Comparison of ENCODE assay signal across 39 cellular contexts in genomic region chr19:6690160-6690885, GRCh38. TPM values are rescaled to one million over a fixed set of nuclear protein-coding genes. Genes with fewer than 3 reads are reported as not detected.
"Had no signal": no experiment of that assay in that cellular context is flagged by ENCODE, and none has a peak within 500 bp of the region (broad histone marks: within the 10 kb centered on the region; RNA-seq: fewer than 3 reads in every experiment).

No MANE protein-coding gene starts in this region.

- H3K4me3 ChIP-seq: adrenal gland, ascending aorta, breast epithelium, esophagus squamous epithelium, gastroesophageal sphincter, heart right ventricle had no signal

- DNase-seq: activated CD4-positive, alpha-beta memory T cell treated with anti-CD3 and anti-CD28 coated beads for 36 hours; activated CD4-positive, alpha-beta T cell treated with anti-CD3 and anti-CD28 coated beads for 36 hours; activated CD4-positive, alpha-beta T cell treated with anti-CD3 and anti-CD28 coated beads, Interleukin-2, amount 10 ng/mL, durations not matched to agents 24 days and 14 days; activated CD4-positive, CD25-positive, alpha-beta regulatory T cell; activated CD4-positive, CD25-positive, alpha-beta regulatory T cell treated with anti-CD3 and anti-CD28 coated beads, Interleukin-2, amount 50 U/mL, for 72 hours; activated CD8-positive, alpha-beta memory T cell treated with anti-CD3 and anti-CD28 coated beads, Interleukin-2, amount 10 ng/mL, durations not matched to agents 7 days and 5 days; activated CD8-positive, alpha-beta memory T cell treated with anti-CD3 and anti-CD28 coated beads, Interleukin-2, amount 50 U/mL, for 4 hours; activated CD8-positive, alpha-beta T cell treated with anti-CD3 and anti-CD28 coated beads, Interleukin-2, amount 10 ng/mL, durations not matched to agents 7 days and 5 days; activated effector memory CD4-positive, alpha-beta T cell treated with Interleukin-2 at 50 U/mL for 16 hours; activated gamma-delta T cell treated with Interleukin-2 at 50 U/mL for 16 hours; activated naive CD4-positive, alpha-beta T cell treated with Interleukin-2 at 50 U/mL for 16 hours; activated naive CD8-positive, alpha-beta T cell treated with anti-CD3 and anti-CD28 coated beads for 36 hours; activated naive CD8-positive, alpha-beta T cell treated with anti-CD3 and anti-CD28 coated beads, Interleukin-2, amount 50 U/mL, for 24 hours; activated T-cell treated with anti-CD3 and anti-CD28 coated beads, Interleukin-2, amount 50 U/mL, for 1 hour; activated T-cell treated with anti-CD3 and anti-CD28 coated beads, Interleukin-2, amount 50 U/mL, for 72 hours; adrenal gland; amygdala; cortex of kidney; dermis blood vessel endothelial cell; effector CD8-positive, alpha-beta T cell; esophagus squamous epithelium; foreskin melanocyte; heart right ventricle; T-helper 1 cell; T-helper 17 cell had no signal

- H3K4me3 Mint-ChIP-seq: activated CD4-positive, alpha-beta memory T cell treated with anti-CD3 and anti-CD28 coated beads for 36 hours; activated CD4-positive, alpha-beta T cell treated with anti-CD3 and anti-CD28 coated beads for 36 hours; activated CD4-positive, alpha-beta T cell treated with anti-CD3 and anti-CD28 coated beads, Interleukin-2, amount 10 ng/mL, durations not matched to agents 24 days and 14 days; activated CD8-positive, alpha-beta memory T cell treated with anti-CD3 and anti-CD28 coated beads, Interleukin-2, amount 10 ng/mL, durations not matched to agents 7 days and 5 days; activated CD8-positive, alpha-beta T cell treated with anti-CD3 and anti-CD28 coated beads, Interleukin-2, amount 10 ng/mL, durations not matched to agents 7 days and 5 days; activated naive CD4-positive, alpha-beta T cell treated with anti-CD3 and anti-CD28 coated beads, Interleukin-2, amount 50 U/mL, for 24 hours; activated naive CD8-positive, alpha-beta T cell treated with anti-CD3 and anti-CD28 coated beads for 36 hours; activated naive CD8-positive, alpha-beta T cell treated with anti-CD3 and anti-CD28 coated beads, Interleukin-2, amount 50 U/mL, for 24 hours; activated T-cell treated with anti-CD3 and anti-CD28 coated beads, Interleukin-2, amount 50 U/mL, for 72 hours; activated T-helper 17 cell treated with anti-CD3 and anti-CD28 coated beads, Interleukin-2, amount 50 U/mL, for 72 hours; brain; central memory CD8-positive, alpha-beta T cell; T-helper 17 cell had no signal

- H3K4me1 Mint-ChIP-seq: activated naive CD8-positive, alpha-beta T cell treated with anti-CD3 and anti-CD28 coated beads for 36 hours; brain; central memory CD8-positive, alpha-beta T cell had no signal

- ATAC-seq: activated CD4-positive, alpha-beta T cell treated with anti-CD3 and anti-CD28 coated beads for 36 hours; activated CD8-positive, alpha-beta memory T cell treated with anti-CD3 and anti-CD28 coated beads, Interleukin-2, amount 10 ng/mL, durations not matched to agents 7 days and 5 days; activated CD8-positive, alpha-beta T cell treated with anti-CD3 and anti-CD28 coated beads, Interleukin-2, amount 10 ng/mL, durations not matched to agents 7 days and 5 days; activated naive CD8-positive, alpha-beta T cell treated with anti-CD3 and anti-CD28 coated beads, Interleukin-2, amount 50 U/mL, for 24 hours; activated T-cell treated with anti-CD3 and anti-CD28 coated beads, Interleukin-2, amount 50 U/mL, for 72 hours; activated T-helper 17 cell treated with anti-CD3 and anti-CD28 coated beads, Interleukin-2, amount 50 U/mL, for 72 hours; gastroesophageal sphincter; heart right ventricle; T-helper 17 cell had no signal

- H3K9me3 ChIP-seq: adrenal gland, ascending aorta, breast epithelium, esophagus squamous epithelium, gastroesophageal sphincter, heart right ventricle had no signal

- H3K36me3 Mint-ChIP-seq: activated CD4-positive, alpha-beta memory T cell treated with anti-CD3 and anti-CD28 coated beads for 36 hours; activated CD8-positive, alpha-beta memory T cell treated with anti-CD3 and anti-CD28 coated beads, Interleukin-2, amount 10 ng/mL, durations not matched to agents 7 days and 5 days; activated naive CD4-positive, alpha-beta T cell treated with anti-CD3 and anti-CD28 coated beads, Interleukin-2, amount 50 U/mL, for 24 hours; brain had no signal

- H3K27ac Mint-ChIP-seq: activated CD4-positive, alpha-beta memory T cell treated with anti-CD3 and anti-CD28 coated beads for 36 hours; activated CD4-positive, alpha-beta T cell treated with anti-CD3 and anti-CD28 coated beads for 36 hours; activated CD4-positive, alpha-beta T cell treated with anti-CD3 and anti-CD28 coated beads, Interleukin-2, amount 10 ng/mL, durations not matched to agents 24 days and 14 days; activated CD8-positive, alpha-beta memory T cell treated with anti-CD3 and anti-CD28 coated beads, Interleukin-2, amount 10 ng/mL, durations not matched to agents 7 days and 5 days; activated CD8-positive, alpha-beta T cell treated with anti-CD3 and anti-CD28 coated beads, Interleukin-2, amount 10 ng/mL, durations not matched to agents 7 days and 5 days; activated naive CD4-positive, alpha-beta T cell treated with anti-CD3 and anti-CD28 coated beads, Interleukin-2, amount 50 U/mL, for 24 hours; activated naive CD8-positive, alpha-beta T cell treated with anti-CD3 and anti-CD28 coated beads for 36 hours; activated naive CD8-positive, alpha-beta T cell treated with anti-CD3 and anti-CD28 coated beads, Interleukin-2, amount 50 U/mL, for 24 hours; activated T-cell treated with anti-CD3 and anti-CD28 coated beads, Interleukin-2, amount 50 U/mL, for 72 hours; activated T-helper 17 cell treated with anti-CD3 and anti-CD28 coated beads, Interleukin-2, amount 50 U/mL, for 72 hours; brain; T-helper 17 cell had no signal

- H3K9me3 Mint-ChIP-seq: activated CD4-positive, alpha-beta memory T cell treated with anti-CD3 and anti-CD28 coated beads for 36 hours; activated naive CD4-positive, alpha-beta T cell treated with anti-CD3 and anti-CD28 coated beads, Interleukin-2, amount 50 U/mL, for 24 hours; activated T-helper 17 cell treated with anti-CD3 and anti-CD28 coated beads, Interleukin-2, amount 50 U/mL, for 72 hours; central memory CD8-positive, alpha-beta T cell had no signal

- H3K27me3 Mint-ChIP-seq: activated CD4-positive, alpha-beta T cell treated with anti-CD3 and anti-CD28 coated beads for 36 hours; activated CD8-positive, alpha-beta memory T cell treated with anti-CD3 and anti-CD28 coated beads, Interleukin-2, amount 10 ng/mL, durations not matched to agents 7 days and 5 days; activated naive CD4-positive, alpha-beta T cell treated with anti-CD3 and anti-CD28 coated beads, Interleukin-2, amount 50 U/mL, for 24 hours; activated naive CD8-positive, alpha-beta T cell treated with anti-CD3 and anti-CD28 coated beads, Interleukin-2, amount 50 U/mL, for 24 hours; activated T-helper 17 cell treated with anti-CD3 and anti-CD28 coated beads, Interleukin-2, amount 50 U/mL, for 72 hours; central memory CD8-positive, alpha-beta T cell; T-helper 17 cell had no signal

- H3K27ac ChIP-seq: adrenal gland, ascending aorta, breast epithelium, epithelial cell of prostate, esophagus squamous epithelium, gastroesophageal sphincter, heart right ventricle had no signal

- H3K27me3 ChIP-seq: adrenal gland, ascending aorta, breast epithelium had no signal

- FAIRE-seq: colon, endometrium, endothelial cell of umbilical vein had no signal

- H3K4me1 ChIP-seq: adrenal gland, ascending aorta, breast epithelium, esophagus squamous epithelium, gastroesophageal sphincter, heart right ventricle had no signal

- H3K36me3 ChIP-seq: ascending aorta, breast epithelium, esophagus squamous epithelium had no signal

RNA-seq across cellular contexts. Expression of gene TNFSF14, which starts 20.4 kb away (rescaled TPM):
- total RNA-seq: cerebellum, dermis blood vessel endothelial cell, endothelial cell of umbilical vein, fibroblast of lung, glomerular endothelial cell had no signal
- polyA plus RNA-seq: endothelial cell of umbilical vein, fibroblast of lung had no signal

RNA-seq across cellular contexts. Expression of gene C3, which starts 30.1 kb away (rescaled TPM):
- total RNA-seq: endothelial cell of umbilical vein had no signal
